In the genomic region with DNA sequence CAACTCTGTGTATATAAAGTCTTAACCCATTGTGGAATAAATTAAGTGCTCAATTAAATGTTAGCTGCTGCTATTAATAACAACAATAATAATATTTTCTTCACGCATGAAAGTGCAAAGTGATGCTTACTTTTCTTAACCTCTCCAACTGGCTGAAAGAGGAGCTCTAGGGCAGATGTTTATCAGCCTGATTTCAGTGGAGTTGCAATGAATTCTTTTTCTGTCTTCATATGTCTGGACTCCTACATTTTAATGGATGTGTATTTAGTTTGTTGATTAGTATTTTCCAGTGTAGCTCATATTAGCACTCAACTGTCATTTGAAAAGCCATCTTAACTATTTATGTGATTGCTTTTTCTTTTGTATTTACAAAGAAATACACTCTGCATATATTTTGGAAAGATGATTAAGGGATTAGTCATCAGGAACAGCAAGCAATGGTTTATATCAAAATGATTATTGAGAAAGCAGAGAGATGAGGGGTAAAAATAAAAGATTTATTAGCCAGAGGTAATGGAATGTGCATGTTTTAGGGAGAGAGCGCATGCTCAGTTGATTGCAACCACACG, we compare ENCODE assay signal across 1 cellular context.
TF ChIP-seq lines count a peak whose summit lies in the region.

No MANE protein-coding gene starts in this region.

TF ChIP-seq in SK-N-SH, 30 proteins besides CTCF, POLR2A, EP300 and RAD21:
- TF ChIP-seq FOXJ3 (CRISPR knock-in tag; IDR thresholded peaks at IDR 0.05) (no peak), RFX5 (IDR thresholded peaks at IDR 0.05; ENCODE audit: low read length) (no peak), RXRA (IDR thresholded peaks at IDR 0.05; ENCODE audit: borderline replicate concordance, low read depth) (no peak), MEF2A (IDR thresholded peaks at IDR 0.05; ENCODE audit: borderline replicate concordance, low read depth) (peak; percentile 77; the same call in 1 of the 2 replicates), POLR2AphosphoS5 (IDR thresholded peaks at IDR 0.05; ENCODE audit: low read depth, low read length) (peak; percentile 21; the same call in 1 of the 2 replicates), TEAD4 (IDR thresholded peaks at IDR 0.05; ENCODE audit: borderline replicate concordance, insufficient read depth) (peak; percentile 31; the same call in 1 of the 2 replicates), TAF1 (IDR thresholded peaks at IDR 0.05; ENCODE audit: borderline replicate concordance, low read depth, low read length) (no peak), GABPA (IDR thresholded peaks at IDR 0.05; ENCODE audit: low read depth) (no peak), YY1 (IDR thresholded peaks at IDR 0.05; ENCODE audit: low read depth) (no peak; the same call in 1 of the 2 replicates), MXI1 (IDR thresholded peaks at IDR 0.05; ENCODE audit: low read depth, low read length) (no peak), ELF1 (IDR thresholded peaks at IDR 0.05) (no peak), NRF1 (IDR thresholded peaks at IDR 0.05; ENCODE audit: low read depth, low read length) (no peak), RCOR1 (IDR thresholded peaks at IDR 0.05; ENCODE audit: low read length) (no peak), TCF12 (IDR thresholded peaks at IDR 0.05) (peak; percentile 83), NFIC (IDR thresholded peaks at IDR 0.05; ENCODE audit: borderline replicate concordance) (no peak), JUND (IDR thresholded peaks at IDR 0.05) (peak; percentile 77), SIN3A (IDR thresholded peaks at IDR 0.05; ENCODE audit: borderline replicate concordance, low read depth, low read length) (no peak), EZH2phosphoT487 (IDR thresholded peaks at IDR 0.05; ENCODE audit: borderline replicate concordance, low read depth) (no peak), FOXM1 (IDR thresholded peaks at IDR 0.05; ENCODE audit: low read depth) (no peak), FOSL2 (IDR thresholded peaks at IDR 0.05; ENCODE audit: borderline replicate concordance, low read depth) (peak; percentile 50; the same call in 1 of the 2 replicates), CHD2 (IDR thresholded peaks at IDR 0.05; ENCODE audit: low read length, partially characterized antibody) (no peak), SMC3 (IDR thresholded peaks at IDR 0.05; ENCODE audit: low read depth, low read length) (no peak), GATA2 (CRISPR knock-in tag; IDR thresholded peaks at IDR 0.05) (no peak)
- TF ChIP-seq, protein P1, sequence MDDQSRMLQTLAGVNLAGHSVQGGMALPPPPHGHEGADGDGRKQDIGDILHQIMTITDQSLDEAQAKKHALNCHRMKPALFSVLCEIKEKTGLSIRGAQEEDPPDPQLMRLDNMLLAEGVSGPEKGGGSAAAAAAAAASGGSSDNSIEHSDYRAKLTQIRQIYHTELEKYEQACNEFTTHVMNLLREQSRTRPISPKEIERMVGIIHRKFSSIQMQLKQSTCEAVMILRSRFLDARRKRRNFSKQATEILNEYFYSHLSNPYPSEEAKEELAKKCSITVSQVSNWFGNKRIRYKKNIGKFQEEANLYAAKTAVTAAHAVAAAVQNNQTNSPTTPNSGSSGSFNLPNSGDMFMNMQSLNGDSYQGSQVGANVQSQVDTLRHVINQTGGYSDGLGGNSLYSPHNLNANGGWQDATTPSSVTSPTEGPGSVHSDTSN (IDR thresholded peaks at IDR 0.05): peak; percentile 62
- TF ChIP-seq, protein P2, sequence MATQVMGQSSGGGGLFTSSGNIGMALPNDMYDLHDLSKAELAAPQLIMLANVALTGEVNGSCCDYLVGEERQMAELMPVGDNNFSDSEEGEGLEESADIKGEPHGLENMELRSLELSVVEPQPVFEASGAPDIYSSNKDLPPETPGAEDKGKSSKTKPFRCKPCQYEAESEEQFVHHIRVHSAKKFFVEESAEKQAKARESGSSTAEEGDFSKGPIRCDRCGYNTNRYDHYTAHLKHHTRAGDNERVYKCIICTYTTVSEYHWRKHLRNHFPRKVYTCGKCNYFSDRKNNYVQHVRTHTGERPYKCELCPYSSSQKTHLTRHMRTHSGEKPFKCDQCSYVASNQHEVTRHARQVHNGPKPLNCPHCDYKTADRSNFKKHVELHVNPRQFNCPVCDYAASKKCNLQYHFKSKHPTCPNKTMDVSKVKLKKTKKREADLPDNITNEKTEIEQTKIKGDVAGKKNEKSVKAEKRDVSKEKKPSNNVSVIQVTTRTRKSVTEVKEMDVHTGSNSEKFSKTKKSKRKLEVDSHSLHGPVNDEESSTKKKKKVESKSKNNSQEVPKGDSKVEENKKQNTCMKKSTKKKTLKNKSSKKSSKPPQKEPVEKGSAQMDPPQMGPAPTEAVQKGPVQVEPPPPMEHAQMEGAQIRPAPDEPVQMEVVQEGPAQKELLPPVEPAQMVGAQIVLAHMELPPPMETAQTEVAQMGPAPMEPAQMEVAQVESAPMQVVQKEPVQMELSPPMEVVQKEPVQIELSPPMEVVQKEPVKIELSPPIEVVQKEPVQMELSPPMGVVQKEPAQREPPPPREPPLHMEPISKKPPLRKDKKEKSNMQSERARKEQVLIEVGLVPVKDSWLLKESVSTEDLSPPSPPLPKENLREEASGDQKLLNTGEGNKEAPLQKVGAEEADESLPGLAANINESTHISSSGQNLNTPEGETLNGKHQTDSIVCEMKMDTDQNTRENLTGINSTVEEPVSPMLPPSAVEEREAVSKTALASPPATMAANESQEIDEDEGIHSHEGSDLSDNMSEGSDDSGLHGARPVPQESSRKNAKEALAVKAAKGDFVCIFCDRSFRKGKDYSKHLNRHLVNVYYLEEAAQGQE (IDR thresholded peaks at IDR 0.05; ENCODE audit: low read depth, low read length): no peak
- TF ChIP-seq, protein P3, sequence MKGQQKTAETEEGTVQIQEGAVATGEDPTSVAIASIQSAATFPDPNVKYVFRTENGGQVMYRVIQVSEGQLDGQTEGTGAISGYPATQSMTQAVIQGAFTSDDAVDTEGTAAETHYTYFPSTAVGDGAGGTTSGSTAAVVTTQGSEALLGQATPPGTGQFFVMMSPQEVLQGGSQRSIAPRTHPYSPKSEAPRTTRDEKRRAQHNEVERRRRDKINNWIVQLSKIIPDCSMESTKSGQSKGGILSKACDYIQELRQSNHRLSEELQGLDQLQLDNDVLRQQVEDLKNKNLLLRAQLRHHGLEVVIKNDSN (IDR thresholded peaks at IDR 0.05; ENCODE audit: borderline replicate concordance, low read depth): no peak
- TF ChIP-seq, protein P4, sequence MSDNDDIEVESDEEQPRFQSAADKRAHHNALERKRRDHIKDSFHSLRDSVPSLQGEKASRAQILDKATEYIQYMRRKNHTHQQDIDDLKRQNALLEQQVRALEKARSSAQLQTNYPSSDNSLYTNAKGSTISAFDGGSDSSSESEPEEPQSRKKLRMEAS (IDR thresholded peaks at IDR 0.05; ENCODE audit: low read depth): no peak
- TF ChIP-seq, protein P5, sequence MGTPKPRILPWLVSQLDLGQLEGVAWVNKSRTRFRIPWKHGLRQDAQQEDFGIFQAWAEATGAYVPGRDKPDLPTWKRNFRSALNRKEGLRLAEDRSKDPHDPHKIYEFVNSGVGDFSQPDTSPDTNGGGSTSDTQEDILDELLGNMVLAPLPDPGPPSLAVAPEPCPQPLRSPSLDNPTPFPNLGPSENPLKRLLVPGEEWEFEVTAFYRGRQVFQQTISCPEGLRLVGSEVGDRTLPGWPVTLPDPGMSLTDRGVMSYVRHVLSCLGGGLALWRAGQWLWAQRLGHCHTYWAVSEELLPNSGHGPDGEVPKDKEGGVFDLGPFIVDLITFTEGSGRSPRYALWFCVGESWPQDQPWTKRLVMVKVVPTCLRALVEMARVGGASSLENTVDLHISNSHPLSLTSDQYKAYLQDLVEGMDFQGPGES (IDR thresholded peaks at IDR 0.05; ENCODE audit: low read depth, low read length): no peak
- TF ChIP-seq, protein P6, sequence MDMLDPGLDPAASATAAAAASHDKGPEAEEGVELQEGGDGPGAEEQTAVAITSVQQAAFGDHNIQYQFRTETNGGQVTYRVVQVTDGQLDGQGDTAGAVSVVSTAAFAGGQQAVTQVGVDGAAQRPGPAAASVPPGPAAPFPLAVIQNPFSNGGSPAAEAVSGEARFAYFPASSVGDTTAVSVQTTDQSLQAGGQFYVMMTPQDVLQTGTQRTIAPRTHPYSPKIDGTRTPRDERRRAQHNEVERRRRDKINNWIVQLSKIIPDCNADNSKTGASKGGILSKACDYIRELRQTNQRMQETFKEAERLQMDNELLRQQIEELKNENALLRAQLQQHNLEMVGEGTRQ (IDR thresholded peaks at IDR 0.05; ENCODE audit: borderline replicate concordance, low read depth, low read length): no peak
- TF ChIP-seq, protein P7, sequence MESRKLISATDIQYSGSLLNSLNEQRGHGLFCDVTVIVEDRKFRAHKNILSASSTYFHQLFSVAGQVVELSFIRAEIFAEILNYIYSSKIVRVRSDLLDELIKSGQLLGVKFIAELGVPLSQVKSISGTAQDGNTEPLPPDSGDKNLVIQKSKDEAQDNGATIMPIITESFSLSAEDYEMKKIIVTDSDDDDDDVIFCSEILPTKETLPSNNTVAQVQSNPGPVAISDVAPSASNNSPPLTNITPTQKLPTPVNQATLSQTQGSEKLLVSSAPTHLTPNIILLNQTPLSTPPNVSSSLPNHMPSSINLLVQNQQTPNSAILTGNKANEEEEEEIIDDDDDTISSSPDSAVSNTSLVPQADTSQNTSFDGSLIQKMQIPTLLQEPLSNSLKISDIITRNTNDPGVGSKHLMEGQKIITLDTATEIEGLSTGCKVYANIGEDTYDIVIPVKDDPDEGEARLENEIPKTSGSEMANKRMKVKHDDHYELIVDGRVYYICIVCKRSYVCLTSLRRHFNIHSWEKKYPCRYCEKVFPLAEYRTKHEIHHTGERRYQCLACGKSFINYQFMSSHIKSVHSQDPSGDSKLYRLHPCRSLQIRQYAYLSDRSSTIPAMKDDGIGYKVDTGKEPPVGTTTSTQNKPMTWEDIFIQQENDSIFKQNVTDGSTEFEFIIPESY (IDR thresholded peaks at IDR 0.05; ENCODE audit: borderline replicate concordance, low read depth): no peak
